Comparison of ENCODE assay signal across 10 cellular contexts in genomic region chr1:160726114-160726497, GRCh38. TPM values are rescaled to one million over a fixed set of nuclear protein-coding genes. Genes with fewer than 3 reads are reported as not detected.
A peak's percentile ranks its signal among the peaks of the same experiment; 100 is the strongest.
DNase-seq lines count a peak whose midpoint lies in the region; ATAC-seq lines count a peak whose summit lies in the region.
"Had no signal": no experiment of that assay in that cellular context is flagged by ENCODE, and none has a peak within 500 bp of the region (broad histone marks: within the 10 kb centered on the region; RNA-seq: fewer than 3 reads in every experiment).

No MANE protein-coding gene starts in this region.

- peak; percentile 43 to 47 for DNase-seq in AML-193 (lab: John Stamatoyannopoulos, UW)
- no peak for DNase-seq in epithelial cell of prostate (ENCODE audit: low read depth, low spot score)
- DNase-seq in ACHN = no peak
- no peak for DNase-seq in activated naive CD8-positive, alpha-beta T cell treated with anti-CD3 and anti-CD28 coated beads for 36 hours
- no peak for DNase-seq in activated T-cell treated with anti-CD3 and anti-CD28 coated beads, Interleukin-2, amount 50 U/mL, for 48 hours

- H3K4me1 Mint-ChIP-seq in activated naive CD8-positive, alpha-beta T cell treated with anti-CD3 and anti-CD28 coated beads for 36 hours = peaks cover 25% of the 10 kb centered on the region

- H3K9me3 Mint-ChIP-seq in activated naive CD8-positive, alpha-beta T cell treated with anti-CD3 and anti-CD28 coated beads for 36 hours = no peaks in the 10 kb centered on the region
- H3K9me3 Mint-ChIP-seq: naive B cell had no signal

- H3K27ac Mint-ChIP-seq in activated naive CD8-positive, alpha-beta T cell treated with anti-CD3 and anti-CD28 coated beads for 36 hours = no peak overlapping the region

- no peaks in the 10 kb centered on the region for H3K36me3 ChIP-seq in KOPT-K1 (ENCODE audit: insufficient read depth, low read length)
- H3K36me3 ChIP-seq: upper lobe of left lung had no signal

- ATAC-seq in GM21447 (IDR thresholded peaks at IDR 0.05; ENCODE audit: unreplicated experiment) = peak; percentile 27
- no peak for ATAC-seq in GM19467 (IDR thresholded peaks at IDR 0.05; ENCODE audit: unreplicated experiment)

- no peak overlapping the region for H3K4me3 Mint-ChIP-seq in activated naive CD8-positive, alpha-beta T cell treated with anti-CD3 and anti-CD28 coated beads for 36 hours

- H3K27ac ChIP-seq in KOPT-K1 (ENCODE audit: low read depth, low read length, poor library complexity, severe bottlenecking) = peak overlapping the region; percentile 47
- H3K27ac ChIP-seq in epithelial cell of prostate = peak overlapping the region; percentile 77

- no peaks in the 10 kb centered on the region for H3K36me3 Mint-ChIP-seq in activated naive CD8-positive, alpha-beta T cell treated with anti-CD3 and anti-CD28 coated beads for 36 hours
- H3K36me3 Mint-ChIP-seq: naive B cell had no signal

- H3K27me3 Mint-ChIP-seq in activated naive CD8-positive, alpha-beta T cell treated with anti-CD3 and anti-CD28 coated beads for 36 hours = no peaks in the 10 kb centered on the region
- H3K27me3 Mint-ChIP-seq: naive B cell had no signal

- peaks cover 5% of the 10 kb centered on the region for H3K9me3 ChIP-seq in KOPT-K1 (ENCODE audit: insufficient read depth, low read length, poor library complexity, severe bottlenecking)
- H3K9me3 ChIP-seq: upper lobe of left lung had no signal

- in situ Hi-C loops in ACHN (cut with HindIII; ENCODE audit: low pct_ligation_motif_present, low pct_unique_long_range_greater_than_20kb, low sequenced_read_pairs) = no loop called here

RNA-seq across cellular contexts. Expression of gene SLAMF7, which starts 12.9 kb away (rescaled TPM):
- total RNA-seq in activated naive CD8-positive, alpha-beta T cell treated with anti-CD3 and anti-CD28 coated beads for 36 hours = 100 to 1,000 TPM; 152 to 162 TPM

RNA-seq across cellular contexts. Expression of gene CD48, which starts 14.5 kb away (rescaled TPM):
- 100 to 1,000 TPM; 376 to 385 TPM for total RNA-seq in activated naive CD8-positive, alpha-beta T cell treated with anti-CD3 and anti-CD28 coated beads for 36 hours

Comparison
In these comparisons a context has a peak if more than half of its experiments do, and no peak if none do; other contexts are left out.
1. DNase-seq: peak in AML-193 (2 of 2); none in epithelial cell of prostate (single experiment), ACHN (single experiment), activated naive CD8-positive, alpha-beta T cell treated with anti-CD3 and anti-CD28 coated beads for 36 hours (single experiment) and activated T-cell treated with anti-CD3 and anti-CD28 coated beads, Interleukin-2, amount 50 U/mL, for 48 hours (0 of 2).